Comparison of ENCODE assay signal across 8 cellular contexts in genomic region chr3:4866841-4867240, GRCh38.
DNase-seq lines count a peak whose midpoint lies in the region; ATAC-seq, FAIRE-seq and TF ChIP-seq lines count a peak whose summit lies in the region.

No MANE protein-coding gene starts in this region.

- H3K27ac ChIP-seq in keratinocyte (ENCODE audit: control insufficient read depth, insufficient read depth, low read length) (peak overlapping the region; percentile 87), thoracic aorta (peak overlapping the region; percentile 95 to 97)

- no peaks in the 10 kb centered on the region for H3K27me3 Mint-ChIP-seq in activated T-cell treated with anti-CD3 and anti-CD28 coated beads, Interleukin-2, amount 50 U/mL, for 72 hours (ENCODE audit: low read depth)

- H3K4me1 Mint-ChIP-seq in activated T-cell treated with anti-CD3 and anti-CD28 coated beads, Interleukin-2, amount 50 U/mL, for 72 hours (ENCODE audit: low read depth), result peaks cover 53% of the 10 kb centered on the region

- ATAC-seq in activated T-cell treated with anti-CD3 and anti-CD28 coated beads, Interleukin-2, amount 50 U/mL, for 72 hours (replicated peaks in 1 of 2), result no peak
- ATAC-seq in thoracic aorta (ENCODE audit: insufficient number of reproducible peaks, low FRiP score, low read depth), result no peak
- no peak for ATAC-seq in GM18861 (IDR thresholded peaks at IDR 0.05; ENCODE audit: unreplicated experiment)

- peak overlapping the region; percentile 83 for H2AFZ ChIP-seq in keratinocyte (ENCODE audit: control insufficient read depth, low read length)

- no peaks in the 10 kb centered on the region for H3K36me3 ChIP-seq in adipocyte (ENCODE audit: control insufficient read depth, insufficient read depth, low read length, severe bottlenecking)
- H3K36me3 ChIP-seq in keratinocyte (ENCODE audit: control insufficient read depth in 2 of 2, extremely low read depth in 1 of 2, insufficient read depth in 2 of 2, low read length in 2 of 2), result no peaks in the 10 kb centered on the region
- H3K36me3 ChIP-seq in thoracic aorta, result no peaks in the 10 kb centered on the region

- H3K27ac Mint-ChIP-seq in activated T-cell treated with anti-CD3 and anti-CD28 coated beads, Interleukin-2, amount 50 U/mL, for 72 hours, result peak overlapping the region; percentile 97

- DNase-seq in activated T-cell treated with anti-CD3 and anti-CD28 coated beads, Interleukin-2, amount 50 U/mL, for 72 hours, result no peak
- no peak for DNase-seq in activated T-cell treated with anti-CD3 and anti-CD28 coated beads, Interleukin-2, amount 50 U/mL, for 1 hour
- DNase-seq in adipocyte (ENCODE audit: low read depth) (peak; percentile 27), keratinocyte (ENCODE audit: low read depth, low spot score) (no peak), thoracic aorta (ENCODE audit: low spot score) (no peak), NCI-H774 (lab: John Stamatoyannopoulos, UW) (no peak), KBM-7 (no peak)

- H3K27me3 ChIP-seq in adipocyte (replicated peaks; ENCODE audit: control insufficient read depth, insufficient read depth, low read length) (no peaks in the 10 kb centered on the region), keratinocyte (ENCODE audit: control insufficient read depth, extremely low read depth, insufficient read depth, low read length) (no peaks in the 10 kb centered on the region), thoracic aorta (replicated peaks; ENCODE audit: insufficient read depth) (no peaks in the 10 kb centered on the region)

- H3K4me1 ChIP-seq in adipocyte (ENCODE audit: control insufficient read depth, insufficient read depth, low read length) (peaks cover 33% of the 10 kb centered on the region), keratinocyte (ENCODE audit: control insufficient read depth, extremely low read depth, insufficient read depth, low read length) (peaks cover 18% of the 10 kb centered on the region), thoracic aorta (ENCODE audit: control insufficient read depth in 1 of 2, low read depth in 2 of 2) (peaks cover 9 to 16% of the 10 kb centered on the region in 2 donors)

- TF ChIP-seq CTCF in keratinocyte (optimal IDR thresholded peaks at IDR 0.05 in 1 of 3, IDR thresholded peaks at IDR 0.05 in 1 of 3, conservative IDR thresholded peaks at IDR 0.05 in 1 of 3; ENCODE audit: extremely low read depth in 1 of 3, insufficient read depth in 2 of 3, low read length in 3 of 3) (no peak), thoracic aorta (IDR thresholded peaks at IDR 0.05) (no peak)

- H3K4me2 ChIP-seq in keratinocyte (ENCODE audit: control insufficient read depth, extremely low read depth, insufficient read depth, low read depth, low read length), result peak overlapping the region; percentile 97

- in situ Hi-C loops in KBM-7 (cut with MboI; ENCODE audit: low pct_unique_long_range_greater_than_20kb, low sequenced_read_pairs), result no loop called here

- peaks cover 2% of the 10 kb centered on the region for H3K9me3 ChIP-seq in adipocyte (ENCODE audit: control insufficient read depth, low read length)
- H3K9me3 ChIP-seq in keratinocyte (ENCODE audit: control insufficient read depth, low read depth, low read length), result no peaks in the 10 kb centered on the region
- H3K9me3 ChIP-seq in thoracic aorta, result no peaks in the 10 kb centered on the region

- peak overlapping the region; percentile 87 to 93 for H3K4me3 Mint-ChIP-seq in activated T-cell treated with anti-CD3 and anti-CD28 coated beads, Interleukin-2, amount 50 U/mL, for 72 hours

- dilution Hi-C loops in keratinocyte (cut with MboI; ENCODE audit: extremely low pct_ligation_motif_present, low sequenced_read_pairs), result no loop called here

- H3K36me3 Mint-ChIP-seq in activated T-cell treated with anti-CD3 and anti-CD28 coated beads, Interleukin-2, amount 50 U/mL, for 72 hours (ENCODE audit: insufficient read depth in 2 of 2), result peaks cover 14 to 26% of the 10 kb centered on the region in 2 donors

- no peak for FAIRE-seq in keratinocyte (lab: Jason Lieb, UNC)

- H3K9me1 ChIP-seq in keratinocyte (ENCODE audit: control insufficient read depth, extremely low read depth, insufficient read depth, low read length), result no peaks in the 10 kb centered on the region

- H3K4me3 ChIP-seq in adipocyte (ENCODE audit: low read length), result peak overlapping the region; percentile 77
- peak overlapping the region in 2 of 3 experiments; percentile 32 to 35 for H3K4me3 ChIP-seq in keratinocyte (ENCODE audit: control insufficient read depth in 2 of 3, extremely low read depth in 1 of 3, insufficient read depth in 2 of 3, low read depth in 1 of 3, low read length in 3 of 3)
- H3K4me3 ChIP-seq in thoracic aorta, result no peak overlapping the region

- no peaks in the 10 kb centered on the region for H4K20me1 ChIP-seq in keratinocyte (ENCODE audit: control insufficient read depth, extremely low read depth, insufficient read depth, low read length)

- H3K9ac ChIP-seq in adipocyte (ENCODE audit: low read length) (peak overlapping the region; percentile 87), keratinocyte (ENCODE audit: control insufficient read depth, extremely low read depth, insufficient read depth, low read length) (peak overlapping the region; percentile 95)

- H3K79me2 ChIP-seq in keratinocyte (ENCODE audit: control insufficient read depth, insufficient read depth, low read length), result no peaks in the 10 kb centered on the region

- H3K9me3 Mint-ChIP-seq in activated T-cell treated with anti-CD3 and anti-CD28 coated beads, Interleukin-2, amount 50 U/mL, for 72 hours, result peaks cover 6 to 12% of the 10 kb centered on the region in 2 donors
